ENCODE assay signal across 9 cellular contexts in genomic region chr1:186482661-186483255, GRCh38. TPM values are rescaled to one million over a fixed set of nuclear protein-coding genes. Genes with fewer than 3 reads are reported as not detected.
A peak's percentile ranks its signal among the peaks of the same experiment; 100 is the strongest.
DNase-seq lines count a peak whose midpoint lies in the region; ATAC-seq and TF ChIP-seq lines count a peak whose summit lies in the region.
"Had no signal": no experiment of that assay in that cellular context is flagged by ENCODE, and none has a peak within 500 bp of the region (broad histone marks: within the 10 kb centered on the region; RNA-seq: fewer than 3 reads in every experiment).

No MANE protein-coding gene starts in this region.

- H3K9ac ChIP-seq in PC-3 (ENCODE audit: low read length): peak overlapping the region; percentile 58

- H3K27ac ChIP-seq in PC-3 (ENCODE audit: low read length): peak overlapping the region; percentile 72

- H3K9me2 ChIP-seq in PC-3 (replicated peaks; ENCODE audit: low read length): no peaks in the 10 kb centered on the region

- no peaks in the 10 kb centered on the region for H3K27me3 ChIP-seq in PC-3 (ENCODE audit: low read length)

- no peak overlapping the region for H3K4me2 ChIP-seq in PC-3 (ENCODE audit: low read length)

- peak; percentile 91 for TF ChIP-seq CTCF in PC-3 (conservative IDR thresholded peaks at IDR 0.05; ENCODE audit: low read depth, low read length)

- H3K4me3 Mint-ChIP-seq in activated naive CD4-positive, alpha-beta T cell treated with anti-CD3 and anti-CD28 coated beads, Interleukin-2, amount 10 ng/mL, durations not matched to agents 7 days and 5 days: no peak overlapping the region
- H3K4me3 Mint-ChIP-seq: central memory CD8-positive, alpha-beta T cell had no signal

- H3K9me3 Mint-ChIP-seq in activated naive CD4-positive, alpha-beta T cell treated with anti-CD3 and anti-CD28 coated beads, Interleukin-2, amount 10 ng/mL, durations not matched to agents 7 days and 5 days: no peaks in the 10 kb centered on the region
- H3K9me3 Mint-ChIP-seq: central memory CD8-positive, alpha-beta T cell had no signal

- DNase-seq in Daoy (ENCODE audit: low read depth) (peak; percentile 69), HPDE6-E6E7 (ENCODE audit: extremely low spot score) (peak; percentile 40), PC-3 (peak; percentile 70), Right ventricle myocardium superior (peak; percentile 43), renal cortical epithelial cell (ENCODE audit: low read depth) (peak; percentile 49)
- peak; percentile 63 for DNase-seq in activated naive CD4-positive, alpha-beta T cell treated with anti-CD3 and anti-CD28 coated beads, Interleukin-2, amount 10 ng/mL, durations not matched to agents 7 days and 5 days

- no peaks in the 10 kb centered on the region for H4K20me1 ChIP-seq in PC-3 (ENCODE audit: low read length)

- no peaks in the 10 kb centered on the region for H3K27me3 Mint-ChIP-seq in activated naive CD4-positive, alpha-beta T cell treated with anti-CD3 and anti-CD28 coated beads, Interleukin-2, amount 10 ng/mL, durations not matched to agents 7 days and 5 days
- H3K27me3 Mint-ChIP-seq: central memory CD8-positive, alpha-beta T cell had no signal

- no peaks in the 10 kb centered on the region for H3K36me3 ChIP-seq in PC-3 (ENCODE audit: low read depth, low read length)

- H3K79me2 ChIP-seq in PC-3 (ENCODE audit: low read length): no peaks in the 10 kb centered on the region

- POLR2A ChIA-PET in PC-3 (lab: Charles Lee; ENCODE audit: unreplicated experiment): no interaction called here

- no peak overlapping the region for H3K27ac Mint-ChIP-seq in activated naive CD4-positive, alpha-beta T cell treated with anti-CD3 and anti-CD28 coated beads, Interleukin-2, amount 10 ng/mL, durations not matched to agents 7 days and 5 days

- peaks cover 22% of the 10 kb centered on the region for H3K4me1 ChIP-seq in PC-3 (ENCODE audit: insufficient read depth, low read length)

- CTCF ChIA-PET in PC-3 (lab: Charles Lee): interaction anchor here (0.6 to 1.0 kb wide), 3 partner anchors 79 to 272 kb away, joined by 4 read pairs; partner anchors contain the start of gene TPR
- CTCF ChIA-PET in activated naive CD4-positive, alpha-beta T cell treated with anti-CD3 and anti-CD28 coated beads, Interleukin-2, amount 10 ng/mL, durations not matched to agents 7 days and 5 days (lab: Charles Lee): interaction anchor here (0.8 to 1.2 kb wide), 2 partner anchors 11 to 149 kb away, joined by 3 read pairs; no protein-coding TSS in a partner anchor

- H3K4me1 Mint-ChIP-seq in activated naive CD4-positive, alpha-beta T cell treated with anti-CD3 and anti-CD28 coated beads, Interleukin-2, amount 10 ng/mL, durations not matched to agents 7 days and 5 days: no peaks in the 10 kb centered on the region
- H3K4me1 Mint-ChIP-seq: central memory CD8-positive, alpha-beta T cell had no signal

- BruUV-seq in PC-3 (replicated peaks; lab: Mats Ljungman, UMichigan): no TSS peak

- intact Hi-C loops in PC-3 (cut with micrococcal nuclease) (loop anchor here (1.0 to 5.0 kb wide), 5 partner anchors 80 to 504 kb away; no protein-coding TSS in a partner anchor), Right ventricle myocardium superior (cut with DNase I) (loop anchor here (5.0 kb wide), 1 partner anchor 505 kb away; no protein-coding TSS in a partner anchor)

- H3F3A ChIP-seq in PC-3 (ENCODE audit: low read length, unreplicated experiment): no peaks in the 10 kb centered on the region

- no peak overlapping the region for H3K4me3 ChIP-seq in PC-3 (ENCODE audit: low read length)

- H2AFZ ChIP-seq in PC-3 (ENCODE audit: low read length): no peak overlapping the region

- peak; percentile 86 for ATAC-seq in GM21360 (IDR thresholded peaks at IDR 0.05; ENCODE audit: unreplicated experiment)
- peak; percentile 28; the same call in 1 of the 2 replicates for ATAC-seq in PC-3
- ATAC-seq in Right ventricle myocardium superior (ENCODE audit: poor library complexity): peak; percentile 81
- no peak for ATAC-seq in GM18873 (IDR thresholded peaks at IDR 0.05; ENCODE audit: low FRiP score, unreplicated experiment)

- no peaks in the 10 kb centered on the region for H3K9me3 ChIP-seq in PC-3 (ENCODE audit: low read length)

- no peaks in the 10 kb centered on the region for H3K36me3 Mint-ChIP-seq in activated naive CD4-positive, alpha-beta T cell treated with anti-CD3 and anti-CD28 coated beads, Interleukin-2, amount 10 ng/mL, durations not matched to agents 7 days and 5 days

RNA-seq across cellular contexts. Expression of gene PDC, which starts 21.8 kb away (rescaled TPM):
- not detected in 2 replicates for total RNA-seq in Daoy (2014; rRNA removed; shearing (Covaris generic))
- not detected in 2 replicates for total RNA-seq in PC-3 (2014; rRNA removed)
- not detected for total RNA-seq in Right ventricle myocardium superior
- not detected in 2 replicates for total RNA-seq in renal cortical epithelial cell
